ENCODE assay signal across 8 cellular contexts in genomic region chr5:100889165-100889564, GRCh38. TPM values are rescaled to one million over a fixed set of nuclear protein-coding genes. Genes with fewer than 3 reads are reported as not detected.
DNase-seq lines count a peak whose midpoint lies in the region; ATAC-seq, FAIRE-seq and TF ChIP-seq lines count a peak whose summit lies in the region.

No MANE protein-coding gene starts in this region.

- no peak overlapping the region for H3K4me3 ChIP-seq in HL-60 (replicated peaks; ENCODE audit: insufficient read depth, low read length)
- H3K4me3 ChIP-seq in thyroid gland (replicated peaks in 1 of 3), result no peak overlapping the region
- no peak overlapping the region for H3K4me3 ChIP-seq in MG63

- peaks cover 12 to 13% (median 12%) of the 10 kb centered on the region in 3 donors for H3K36me3 Mint-ChIP-seq in immature natural killer cell

- 59 to 68% methylated on average over 4 of the region's 4 CpGs for WGBS in thyroid gland, 2 donors

- H3K27ac Mint-ChIP-seq in immature natural killer cell, result peak overlapping the region; percentile 91 to 98 (median 94)

- H3K36me3 ChIP-seq in thyroid gland (no peaks in the 10 kb centered on the region), MG63 (no peaks in the 10 kb centered on the region)

- H3K4me1 ChIP-seq in thyroid gland (no peaks in the 10 kb centered on the region), foreskin keratinocyte (peaks cover 7% of the 10 kb centered on the region)

- H3K27ac ChIP-seq in HL-60 (replicated peaks), result peak overlapping the region; percentile 80
- H3K27ac ChIP-seq in thyroid gland, result peak overlapping the region in 1 of 3 donors; percentile 17
- H3K27ac ChIP-seq in foreskin keratinocyte, result no peak overlapping the region

- TF ChIP-seq CTCF in HL-60 (IDR thresholded peaks at IDR 0.05; ENCODE audit: insufficient read depth, low read length) (no peak), thyroid gland (IDR thresholded peaks at IDR 0.05) (no peak), foreskin keratinocyte (conservative IDR thresholded peaks at IDR 0.05) (no peak)

- H3K9me3 Mint-ChIP-seq in immature natural killer cell, result no peaks in the 10 kb centered on the region

- peaks cover 67 to 93% of the 10 kb centered on the region in 2 donors for H3K4me1 Mint-ChIP-seq in immature natural killer cell

- H3K27me3 ChIP-seq in HL-60 (ENCODE audit: insufficient read depth, poor library complexity, severe bottlenecking) (no peaks in the 10 kb centered on the region), thyroid gland (no peaks in the 10 kb centered on the region), foreskin keratinocyte (no peaks in the 10 kb centered on the region), MG63 (peaks cover 4% of the 10 kb centered on the region)

- ATAC-seq in GM18505 (IDR thresholded peaks at IDR 0.05; ENCODE audit: unreplicated experiment), result peak; percentile 58
- ATAC-seq in GM21576 (IDR thresholded peaks at IDR 0.05; ENCODE audit: unreplicated experiment), result peak; percentile 52
- ATAC-seq in foreskin keratinocyte, result no peak

- intact Hi-C loops in thyroid gland (cut with DNase I), result no loop called here

- TF ChIP-seq POLR2A in GM18505 (IDR thresholded peaks at IDR 0.05; ENCODE audit: borderline replicate concordance, extremely low read depth, insufficient read depth, insufficient read length) (no peak), thyroid gland (IDR thresholded peaks at IDR 0.05) (no peak)

- no peak for FAIRE-seq in HTR-8/SVneo (lab: Jason Lieb, UNC)

- H3K9me3 ChIP-seq in thyroid gland (no peaks in the 10 kb centered on the region), MG63 (no peaks in the 10 kb centered on the region)

- H3K4me3 Mint-ChIP-seq in immature natural killer cell, result peak overlapping the region; percentile 78 to 95 (median 82)

- DNase-seq in HL-60 (ENCODE audit: low read depth in 1 of 2, low spot score in 1 of 2), result no peak
- DNase-seq in immature natural killer cell, result peak; percentile 58 to 62 (median 62)
- no peak for DNase-seq in HTR-8/SVneo (ENCODE audit: insufficient read length, low spot score)
- DNase-seq in thyroid gland, result no peak
- DNase-seq in foreskin keratinocyte, result no peak
- no peak for DNase-seq in MG63

- H3K27me3 Mint-ChIP-seq in immature natural killer cell (ENCODE audit: low read depth in 3 of 3), result peaks cover 0 to 2% (median 2%) of the 10 kb centered on the region in 3 donors

RNA-seq across cellular contexts. Expression of gene ST8SIA4, which starts 13.9 kb away (rescaled TPM):
- 10 to 100 TPM; 15.7 to 19.9 (median 19.2) TPM for polyA plus RNA-seq in immature natural killer cell
- total RNA-seq in thyroid gland, result 1 to 10 TPM; 3.4 to 7.0 (median 4.4) TPM
- 0.63 and 0.92 TPM in 2 replicates for total RNA-seq in foreskin keratinocyte
- 0.21 and 0.29 TPM in 2 replicates for polyA plus RNA-seq in foreskin keratinocyte
- total RNA-seq in MG63 (2014; rRNA removed; shearing (Covaris generic); ENCODE audit: low replicate concordance), result not detected in 2 replicates

Comparison
In these comparisons a context has a peak if more than half of its experiments do, and no peak if none do; other contexts are left out.
1. DNase-seq: peak in immature natural killer cell (3 of 3); none in HL-60 (0 of 2), HTR-8/SVneo (single experiment), thyroid gland (0 of 2), foreskin keratinocyte (0 of 2) and MG63 (single experiment).